Comparison of ENCODE assay signal across 7 cellular contexts in the genomic region with DNA sequence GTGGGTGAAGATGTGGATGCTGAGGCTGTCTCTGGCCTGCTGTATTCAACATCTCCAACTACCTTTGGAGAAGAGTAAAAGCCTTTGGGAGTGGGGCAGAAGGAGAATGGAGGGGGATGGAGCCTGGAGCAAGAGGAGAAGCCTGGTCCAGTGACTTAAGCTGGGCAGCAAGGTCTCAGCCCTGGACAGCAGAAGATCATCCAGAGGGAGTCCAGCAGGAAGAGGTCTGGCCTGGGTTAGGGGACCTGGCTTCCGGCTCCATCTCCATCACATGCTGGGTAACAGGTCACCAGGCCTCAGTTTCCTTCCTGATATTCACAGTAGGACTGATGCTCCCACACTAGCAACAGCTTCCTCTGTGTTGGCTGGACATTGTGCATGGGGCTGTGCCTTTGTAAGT.
"Had no signal": no experiment of that assay in that cellular context is flagged by ENCODE, and none has a peak within 500 bp of the region (broad histone marks: within the 10 kb centered on the region; RNA-seq: fewer than 3 reads in every experiment).

No MANE protein-coding gene starts in this region.

- H3K9ac ChIP-seq: GM23248 had no signal

- H3K9me3 Mint-ChIP-seq: IgD-negative memory B cell had no signal

- H3K27ac ChIP-seq: GM23248 had no signal

- H2AFZ ChIP-seq: GM23248 had no signal

- H3K27ac Mint-ChIP-seq: H9 had no signal

- DNase-seq: GM23248, GOT3, H9, HCEC 1CT had no signal

- H3K4me3 ChIP-seq: GM23248 had no signal

- FAIRE-seq: H54, HTR-8/SVneo had no signal

- H3K4me3 Mint-ChIP-seq: H9 had no signal
